28 cellular contexts compared by ENCODE assay signal in genomic region chr14:71783786-71784185, GRCh38.
"Had no signal": no experiment of that assay in that cellular context is flagged by ENCODE, and none has a peak within 500 bp of the region (broad histone marks: within the 10 kb centered on the region; RNA-seq: fewer than 3 reads in every experiment).

No MANE protein-coding gene starts in this region.

- ATAC-seq: gastrocnemius medialis, left cardiac atrium, left ventricle myocardium superior, right cardiac atrium had no signal

- H3K27ac ChIP-seq: brain microvascular endothelial cell, epithelial cell of prostate, gastrocnemius medialis, tibial nerve, WERI-Rb-1 had no signal

- H3K27me3 ChIP-seq: brain microvascular endothelial cell, esophagus squamous epithelium, gastrocnemius medialis, tibial nerve had no signal

- DNase-seq: activated CD4-positive, alpha-beta memory T cell treated with anti-CD3 and anti-CD28 coated beads for 36 hours; activated CD4-positive, alpha-beta T cell treated with anti-CD3 and anti-CD28 coated beads, Interleukin-2, amount 10 ng/mL, durations not matched to agents 24 days and 14 days; activated CD4-positive, CD25-positive, alpha-beta regulatory T cell treated with anti-CD3 and anti-CD28 coated beads, Interleukin-2, amount 50 U/mL, for 72 hours; activated CD8-positive, alpha-beta memory T cell treated with anti-CD3 and anti-CD28 coated beads, Interleukin-2, amount 50 U/mL, for 4 hours; activated gamma-delta T cell; activated naive CD4-positive, alpha-beta T cell treated with anti-CD3 and anti-CD28 coated beads, Interleukin-2, amount 10 ng/mL, durations not matched to agents 7 days and 5 days; activated naive CD8-positive, alpha-beta T cell treated with anti-CD3 and anti-CD28 coated beads, Interleukin-2, amount 10 ng/mL, durations not matched to agents 7 days and 5 days; activated T-cell treated with anti-CD3 and anti-CD28 coated beads, Interleukin-2, amount 50 U/mL, for 1 hour; amniotic stem cell; brain microvascular endothelial cell; caudate nucleus; dermis blood vessel endothelial cell; effector CD4-positive, alpha-beta T cell; esophagus squamous epithelium; gastrocnemius medialis; glutamatergic neuron; left cardiac atrium; left ventricle myocardium superior; nephron progenitor cell; right cardiac atrium; stimulated activated CD4-positive, alpha-beta T cell treated with anti-CD3 and anti-CD28 coated beads, Interleukin-2, amount 100 ng/mL, for 48 hours; stimulated activated naive CD4-positive, alpha-beta T cell treated with Interleukin-2 at 50 U/mL for 16 hours; T-helper 9 cell; WERI-Rb-1 had no signal

- H3K4me1 ChIP-seq: gastrocnemius medialis, tibial nerve had no signal

- H3K4me3 ChIP-seq: esophagus squamous epithelium, gastrocnemius medialis, tibial nerve had no signal

- H3K9me3 ChIP-seq: esophagus squamous epithelium, gastrocnemius medialis, tibial nerve had no signal

- FAIRE-seq: astrocyte, islet of Langerhans had no signal

- H3K36me3 ChIP-seq: brain microvascular endothelial cell, esophagus squamous epithelium, gastrocnemius medialis, tibial nerve, WERI-Rb-1 had no signal
